22 cellular contexts compared by ENCODE assay signal in the genomic region with DNA sequence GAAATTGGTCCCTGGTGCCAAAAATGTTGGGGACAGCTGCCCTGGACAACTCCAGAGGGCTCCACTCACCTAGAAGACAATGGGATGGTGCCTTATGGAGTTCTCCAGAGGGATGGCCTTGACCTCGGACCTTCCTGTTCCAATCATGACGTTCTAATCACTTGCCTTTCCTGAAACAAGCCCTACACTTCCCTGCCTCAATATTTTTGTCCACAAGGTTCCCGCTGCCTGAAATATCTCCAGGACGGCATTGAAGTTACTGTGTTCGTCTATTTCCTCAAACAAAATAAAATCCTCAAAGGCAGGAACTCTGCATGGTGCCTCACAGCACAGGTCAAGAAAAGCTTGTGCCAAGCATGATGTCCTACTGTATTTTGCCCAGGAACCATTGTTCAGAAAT.
"Had no signal": no experiment of that assay in that cellular context is flagged by ENCODE, and none has a peak within 500 bp of the region (broad histone marks: within the 10 kb centered on the region; RNA-seq: fewer than 3 reads in every experiment).

No MANE protein-coding gene starts in this region.

- H3K27me3 ChIP-seq: cardiac muscle cell, foreskin keratinocyte, left lung, stomach, transverse colon had no signal

- H3K36me3 ChIP-seq: cardiac muscle cell, left lung, stomach, thoracic aorta, transverse colon had no signal

- FAIRE-seq: colon, islet of Langerhans had no signal

- H3K27ac ChIP-seq: cardiac muscle cell, foreskin keratinocyte, left lung, psoas muscle, stomach, thoracic aorta, transverse colon had no signal

- H3K4me1 ChIP-seq: foreskin keratinocyte, stomach, transverse colon had no signal

- H3K9me3 ChIP-seq: left lung, psoas muscle, stomach, thoracic aorta, transverse colon had no signal

- H3K4me3 ChIP-seq: cardiac muscle cell, left lung, psoas muscle, stomach, thoracic aorta, transverse colon had no signal

- DNase-seq: cerebellar nuclear complex; erythroblast; foreskin keratinocyte; head of caudate nucleus; hypothalamus; kidney glomerular epithelial cell; left lung; mesendoderm; naive B cell; nephron progenitor cell; psoas muscle; retina; stimulated activated CD4-positive, alpha-beta T cell treated with anti-CD3 and anti-CD28 coated beads, Interleukin-2, amount 100 ng/mL, for 24 hours; stimulated activated CD4-positive, alpha-beta T cell treated with anti-CD3 and anti-CD28 coated beads, Interleukin-4, amount 100 ng/mL, for 4 hours; stimulated activated naive B cell treated with anti-CD40 and anti-IgM and Interleukin-4, amounts not matched to agents 10 μg/mL and 1 μg/mL and 100 μg/mL, for 72 hours; stomach; substantia nigra; transverse colon had no signal

- ATAC-seq: foreskin keratinocyte; left lung; psoas muscle; stimulated activated naive B cell treated with anti-CD40 and anti-IgM and Interleukin-4, amounts not matched to agents 10 μg/mL and 1 μg/mL and 100 μg/mL, for 72 hours had no signal
